2 cellular contexts compared by ENCODE assay signal in the genomic region with DNA sequence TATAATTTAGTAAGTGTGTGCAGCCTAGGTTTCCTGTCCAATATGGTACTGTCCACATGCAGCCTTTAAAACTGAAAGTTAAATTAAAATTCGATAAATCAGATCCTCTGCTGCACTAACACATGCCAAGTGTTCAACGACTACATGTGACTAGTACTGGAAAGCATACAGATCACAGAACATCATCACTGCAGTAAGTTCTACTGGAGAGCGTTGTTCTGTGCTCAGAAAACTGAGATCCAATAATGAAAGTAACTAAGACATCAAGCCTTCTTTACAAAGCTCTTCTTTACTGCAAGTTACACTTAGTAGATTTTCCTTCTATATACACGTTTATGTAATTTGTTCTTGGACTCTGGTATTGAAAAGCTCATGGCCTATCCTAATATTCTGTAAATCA.
TF ChIP-seq lines count a peak whose summit lies in the region.

No MANE protein-coding gene starts in this region.

TF ChIP-seq in SK-N-SH treated with all-trans-retinoic acid at 6 μM for 48 hours, 23 proteins besides CTCF, POLR2A, EP300 and RAD21 (continued from another document):
- TF ChIP-seq, protein P1, sequence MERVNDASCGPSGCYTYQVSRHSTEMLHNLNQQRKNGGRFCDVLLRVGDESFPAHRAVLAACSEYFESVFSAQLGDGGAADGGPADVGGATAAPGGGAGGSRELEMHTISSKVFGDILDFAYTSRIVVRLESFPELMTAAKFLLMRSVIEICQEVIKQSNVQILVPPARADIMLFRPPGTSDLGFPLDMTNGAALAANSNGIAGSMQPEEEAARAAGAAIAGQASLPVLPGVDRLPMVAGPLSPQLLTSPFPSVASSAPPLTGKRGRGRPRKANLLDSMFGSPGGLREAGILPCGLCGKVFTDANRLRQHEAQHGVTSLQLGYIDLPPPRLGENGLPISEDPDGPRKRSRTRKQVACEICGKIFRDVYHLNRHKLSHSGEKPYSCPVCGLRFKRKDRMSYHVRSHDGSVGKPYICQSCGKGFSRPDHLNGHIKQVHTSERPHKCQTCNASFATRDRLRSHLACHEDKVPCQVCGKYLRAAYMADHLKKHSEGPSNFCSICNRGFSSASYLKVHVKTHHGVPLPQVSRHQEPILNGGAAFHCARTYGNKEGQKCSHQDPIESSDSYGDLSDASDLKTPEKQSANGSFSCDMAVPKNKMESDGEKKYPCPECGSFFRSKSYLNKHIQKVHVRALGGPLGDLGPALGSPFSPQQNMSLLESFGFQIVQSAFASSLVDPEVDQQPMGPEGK (CRISPR knock-in tag; IDR thresholded peaks at IDR 0.05; ENCODE audit: borderline replicate concordance), result no peak
- TF ChIP-seq, protein P2, sequence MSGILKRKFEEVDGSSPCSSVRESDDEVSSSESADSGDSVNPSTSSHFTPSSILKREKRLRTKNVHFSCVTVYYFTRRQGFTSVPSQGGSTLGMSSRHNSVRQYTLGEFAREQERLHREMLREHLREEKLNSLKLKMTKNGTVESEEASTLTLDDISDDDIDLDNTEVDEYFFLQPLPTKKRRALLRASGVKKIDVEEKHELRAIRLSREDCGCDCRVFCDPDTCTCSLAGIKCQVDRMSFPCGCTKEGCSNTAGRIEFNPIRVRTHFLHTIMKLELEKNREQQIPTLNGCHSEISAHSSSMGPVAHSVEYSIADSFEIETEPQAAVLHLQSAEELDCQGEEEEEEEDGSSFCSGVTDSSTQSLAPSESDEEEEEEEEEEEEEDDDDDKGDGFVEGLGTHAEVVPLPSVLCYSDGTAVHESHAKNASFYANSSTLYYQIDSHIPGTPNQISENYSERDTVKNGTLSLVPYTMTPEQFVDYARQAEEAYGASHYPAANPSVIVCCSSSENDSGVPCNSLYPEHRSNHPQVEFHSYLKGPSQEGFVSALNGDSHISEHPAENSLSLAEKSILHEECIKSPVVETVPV (CRISPR knock-in tag; IDR thresholded peaks at IDR 0.05), result no peak
- TF ChIP-seq, protein P3, sequence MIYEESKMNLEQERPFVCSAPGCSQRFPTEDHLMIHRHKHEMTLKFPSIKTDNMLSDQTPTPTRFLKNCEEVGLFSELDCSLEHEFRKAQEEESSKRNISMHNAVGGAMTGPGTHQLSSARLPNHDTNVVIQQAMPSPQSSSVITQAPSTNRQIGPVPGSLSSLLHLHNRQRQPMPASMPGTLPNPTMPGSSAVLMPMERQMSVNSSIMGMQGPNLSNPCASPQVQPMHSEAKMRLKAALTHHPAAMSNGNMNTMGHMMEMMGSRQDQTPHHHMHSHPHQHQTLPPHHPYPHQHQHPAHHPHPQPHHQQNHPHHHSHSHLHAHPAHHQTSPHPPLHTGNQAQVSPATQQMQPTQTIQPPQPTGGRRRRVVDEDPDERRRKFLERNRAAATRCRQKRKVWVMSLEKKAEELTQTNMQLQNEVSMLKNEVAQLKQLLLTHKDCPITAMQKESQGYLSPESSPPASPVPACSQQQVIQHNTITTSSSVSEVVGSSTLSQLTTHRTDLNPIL (CRISPR knock-in tag; IDR thresholded peaks at IDR 0.05; ENCODE audit: low read depth), result no peak
- TF ChIP-seq RARB (CRISPR knock-in tag; IDR thresholded peaks at IDR 0.05), result no peak
- no peak for TF ChIP-seq PPARA (CRISPR knock-in tag; IDR thresholded peaks at IDR 0.05; ENCODE audit: borderline replicate concordance)
- TF ChIP-seq, protein P4, sequence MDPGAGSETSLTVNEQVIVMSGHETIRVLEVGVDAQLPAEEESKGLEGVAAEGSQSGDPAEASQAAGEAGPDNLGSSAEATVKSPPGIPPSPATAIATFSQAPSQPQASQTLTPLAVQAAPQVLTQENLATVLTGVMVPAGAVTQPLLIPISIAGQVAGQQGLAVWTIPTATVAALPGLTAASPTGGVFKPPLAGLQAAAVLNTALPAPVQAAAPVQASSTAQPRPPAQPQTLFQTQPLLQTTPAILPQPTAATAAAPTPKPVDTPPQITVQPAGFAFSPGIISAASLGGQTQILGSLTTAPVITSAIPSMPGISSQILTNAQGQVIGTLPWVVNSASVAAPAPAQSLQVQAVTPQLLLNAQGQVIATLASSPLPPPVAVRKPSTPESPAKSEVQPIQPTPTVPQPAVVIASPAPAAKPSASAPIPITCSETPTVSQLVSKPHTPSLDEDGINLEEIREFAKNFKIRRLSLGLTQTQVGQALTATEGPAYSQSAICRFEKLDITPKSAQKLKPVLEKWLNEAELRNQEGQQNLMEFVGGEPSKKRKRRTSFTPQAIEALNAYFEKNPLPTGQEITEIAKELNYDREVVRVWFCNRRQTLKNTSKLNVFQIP (CRISPR knock-in tag; IDR thresholded peaks at IDR 0.05; ENCODE audit: borderline replicate concordance, low read depth), result no peak
- TF ChIP-seq ISL1 (CRISPR knock-in tag; IDR thresholded peaks at IDR 0.05), result no peak

TF ChIP-seq in SK-N-SH, 30 proteins besides CTCF, POLR2A, EP300 and RAD21 (continued from another document):
- TF ChIP-seq, protein P5, sequence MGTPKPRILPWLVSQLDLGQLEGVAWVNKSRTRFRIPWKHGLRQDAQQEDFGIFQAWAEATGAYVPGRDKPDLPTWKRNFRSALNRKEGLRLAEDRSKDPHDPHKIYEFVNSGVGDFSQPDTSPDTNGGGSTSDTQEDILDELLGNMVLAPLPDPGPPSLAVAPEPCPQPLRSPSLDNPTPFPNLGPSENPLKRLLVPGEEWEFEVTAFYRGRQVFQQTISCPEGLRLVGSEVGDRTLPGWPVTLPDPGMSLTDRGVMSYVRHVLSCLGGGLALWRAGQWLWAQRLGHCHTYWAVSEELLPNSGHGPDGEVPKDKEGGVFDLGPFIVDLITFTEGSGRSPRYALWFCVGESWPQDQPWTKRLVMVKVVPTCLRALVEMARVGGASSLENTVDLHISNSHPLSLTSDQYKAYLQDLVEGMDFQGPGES (IDR thresholded peaks at IDR 0.05; ENCODE audit: low read depth, low read length), result no peak
- no peak for TF ChIP-seq SIN3A (IDR thresholded peaks at IDR 0.05; ENCODE audit: borderline replicate concordance, low read depth, low read length)
